ENCODE assay signal across 15 cellular contexts in the genomic region with DNA sequence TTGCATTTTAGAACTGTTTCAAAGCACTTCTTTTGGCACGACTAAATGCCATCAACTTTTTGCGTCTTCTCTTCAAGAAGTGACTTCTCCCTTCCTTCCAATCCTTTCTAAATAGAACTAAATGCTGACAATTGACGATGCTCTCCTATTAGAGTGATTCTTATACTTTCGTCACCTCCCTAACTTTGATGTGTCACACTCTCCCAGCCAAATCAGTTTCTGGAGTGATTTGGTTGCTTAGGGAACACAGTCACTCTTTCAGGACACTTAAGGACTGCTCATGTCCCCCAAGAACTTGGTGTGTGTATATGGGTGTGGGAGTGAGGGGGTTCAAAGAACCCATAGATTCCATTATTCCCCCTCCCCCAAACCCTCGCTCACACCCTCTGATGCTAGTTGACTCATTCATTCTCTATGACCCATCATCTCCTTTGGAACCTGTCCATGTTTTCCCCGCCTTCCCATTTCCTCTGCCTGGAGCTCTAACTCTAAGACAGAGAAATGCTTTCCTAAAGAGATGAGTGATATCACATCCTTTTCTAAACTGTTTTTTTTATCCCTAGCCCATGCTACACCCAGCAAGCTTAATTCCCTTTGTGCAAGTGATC. TPM values are rescaled to one million over a fixed set of nuclear protein-coding genes. Genes with fewer than 3 reads are reported as not detected.
DNase-seq lines count a peak whose midpoint lies in the region; TF ChIP-seq lines count a peak whose summit lies in the region.
"Had no signal": no experiment of that assay in that cellular context is flagged by ENCODE, and none has a peak within 500 bp of the region (broad histone marks: within the 10 kb centered on the region; RNA-seq: fewer than 3 reads in every experiment).

No MANE protein-coding gene starts in this region.

- H3K27me3 Mint-ChIP-seq in CD14-positive monocyte (ENCODE audit: low read depth in 3 of 3) = peaks cover 0 to 2% (median 2%) of the 10 kb centered on the region in 3 donors
- H3K27me3 Mint-ChIP-seq: activated naive CD8-positive, alpha-beta T cell had no signal

- H3K9me3 Mint-ChIP-seq in CD14-positive monocyte = peaks cover 0 to 2% (median 0%) of the 10 kb centered on the region in 7 donors
- H3K9me3 Mint-ChIP-seq: T-helper 2 cell treated with Interferon-gamma antibody and Interleukin-4, amounts not matched to agents 5 μg/mL and 100 μg/mL, for 36 hours had no signal

- WGBS in mammary epithelial cell (ENCODE audit: low coverage, missing lambda C conversion rate) = 17% methylated on average over 6 of the region's 6 CpGs

- peak overlapping the region; percentile 35 for H2AFZ ChIP-seq in mammary epithelial cell (ENCODE audit: low read depth, low read length)

- no TSS peak for BruUV-seq in mammary epithelial cell (replicated peaks; lab: Mats Ljungman, UMichigan)

- peaks cover 4% of the 10 kb centered on the region for H3K9me3 ChIP-seq in mammary epithelial cell (replicated peaks; ENCODE audit: insufficient read depth, low read length)
- no peaks in the 10 kb centered on the region; the same call in 1 of the 2 replicates for H3K9me3 ChIP-seq in SJCRH30 (replicated peaks)
- H3K9me3 ChIP-seq: vagina had no signal

- dilution Hi-C loops in mammary epithelial cell (cut with HindIII; ENCODE audit: low sequenced_read_pairs) = no loop called here

- peaks cover 19% of the 10 kb centered on the region for H3K79me2 ChIP-seq in mammary epithelial cell (ENCODE audit: insufficient read depth, low read length)

- H4K20me1 ChIP-seq in mammary epithelial cell (ENCODE audit: insufficient read depth, low read length) = no peaks in the 10 kb centered on the region

- H3K4me1 Mint-ChIP-seq in CD14-positive monocyte = peaks cover 3% of the 10 kb centered on the region

- H3K27me3 ChIP-seq in mammary epithelial cell (ENCODE audit: insufficient read depth, low read length) (no peaks in the 10 kb centered on the region), SJCRH30 (no peaks in the 10 kb centered on the region)
- H3K27me3 ChIP-seq: vagina had no signal

- no peaks in the 10 kb centered on the region for H3K36me3 ChIP-seq in mammary epithelial cell (ENCODE audit: insufficient read depth, low read length)
- no peaks in the 10 kb centered on the region for H3K36me3 ChIP-seq in SJCRH30
- H3K36me3 ChIP-seq: vagina had no signal

- in situ Hi-C loops in mammary epithelial cell (cut with MboI; ENCODE audit: low sequenced_read_pairs in 2 of 2) = no loop called here

- H3K4me2 ChIP-seq in mammary epithelial cell (ENCODE audit: insufficient read depth, low read depth, low read length) = peak overlapping the region; percentile 54

- no peak overlapping the region for H3K27ac Mint-ChIP-seq in CD14-positive monocyte
- H3K27ac Mint-ChIP-seq: activated naive CD8-positive, alpha-beta T cell; T-helper 2 cell treated with Interferon-gamma antibody and Interleukin-4, amounts not matched to agents 5 μg/mL and 100 μg/mL, for 36 hours had no signal

- H3K4me3 ChIP-seq in mammary epithelial cell (replicated peaks in 1 of 3; ENCODE audit: insufficient read depth in 1 of 3, low read depth in 2 of 3, low read length in 3 of 3) = no peak overlapping the region
- H3K4me3 ChIP-seq in SJCRH30 = no peak overlapping the region
- H3K4me3 ChIP-seq: skin epidermis, vagina had no signal

- no peak for TF ChIP-seq CTCF in mammary epithelial cell (conservative IDR thresholded peaks at IDR 0.05 in 1 of 2, IDR thresholded peaks at IDR 0.05 in 1 of 2; ENCODE audit: extremely low read depth in 1 of 2, insufficient read depth in 1 of 2, low read depth in 1 of 2, low read length in 2 of 2)
- no peak for TF ChIP-seq CTCF in CD14-positive monocyte (IDR thresholded peaks at IDR 0.05)

- DNase-seq in AG08396 (ENCODE audit: low spot score) = peak; percentile 38
- peak; percentile 95 for DNase-seq in HT1080 (ENCODE audit: low read depth)
- peak; percentile 94 for DNase-seq in mammary epithelial cell
- peak; percentile 75 for DNase-seq in kidney tubule cell (ENCODE audit: low spot score)
- no peak for DNase-seq in substantia nigra (lab: John Stamatoyannopoulos, UW)
- no peak for DNase-seq in stimulated activated CD4-positive, alpha-beta T cell treated with anti-CD3 and anti-CD28 coated beads, Interleukin-4, amount 100 ng/mL, for 1 hour
- no peak for DNase-seq in CD14-positive monocyte (ENCODE audit: low spot score)
- no peak for DNase-seq in SJCRH30
- DNase-seq: NCI-H1930 had no signal

- H3K4me1 ChIP-seq in mammary epithelial cell (ENCODE audit: insufficient read depth, low read length) (peaks cover 55% of the 10 kb centered on the region), SJCRH30 (no peaks in the 10 kb centered on the region)
- H3K4me1 ChIP-seq: vagina had no signal

- H3K4me3 Mint-ChIP-seq in CD14-positive monocyte = no peak overlapping the region
- H3K4me3 Mint-ChIP-seq: activated naive CD8-positive, alpha-beta T cell; T-helper 2 cell treated with Interferon-gamma antibody and Interleukin-4, amounts not matched to agents 5 μg/mL and 100 μg/mL, for 36 hours had no signal

- intact Hi-C loops in mammary epithelial cell (cut with micrococcal nuclease) (no loop called here), CD14-positive monocyte (cut with micrococcal nuclease) (no loop called here)

- H3K27ac ChIP-seq in mammary epithelial cell (ENCODE audit: insufficient read depth, low read depth, low read length) (peak overlapping the region; percentile 99), substantia nigra (ENCODE audit: low read depth, low read length, poor library complexity, severe bottlenecking) (no peak overlapping the region), SJCRH30 (no peak overlapping the region)
- H3K27ac ChIP-seq: C4-2B, skin epidermis, vagina had no signal

- no peaks in the 10 kb centered on the region for H3K36me3 Mint-ChIP-seq in CD14-positive monocyte
- H3K36me3 Mint-ChIP-seq: activated naive CD8-positive, alpha-beta T cell had no signal

- peak overlapping the region; percentile 65 for H3K9ac ChIP-seq in mammary epithelial cell (ENCODE audit: insufficient read depth, low read length)

- CTCF ChIA-PET in mammary epithelial cell (lab: Charles Lee; ENCODE audit: low non-redundant PET) = no interaction called here

RNA-seq across cellular contexts. Expression of gene AREG, which starts 26.8 kb away (rescaled TPM):
- total RNA-seq in HT1080 (2014; rRNA removed; shearing (Covaris generic)) = 1.4 and 1.9 TPM in 2 replicates
- 1.3 and 1.5 TPM in 2 replicates for polyA plus RNA-seq in HT1080 (2015; cell fraction: cytosol; rRNA removed)
- 0.36 and 1.3 TPM in 2 replicates for polyA plus RNA-seq in HT1080 (2015; cell fraction: nucleus; rRNA removed)
- total RNA-seq in mammary epithelial cell = 1,000 to 10,000 TPM in 1 of 2 donors, 100 to 1,000 TPM in 1; 540 to 2,145 TPM
- polyA plus RNA-seq in mammary epithelial cell = 1,137 TPM
- polyA minus RNA-seq in mammary epithelial cell = 894 TPM
- polyA plus RNA-seq in CD14-positive monocyte = 1 to 10 TPM; 4.2 to 9.2 TPM
- not detected in 2 replicates for total RNA-seq in SJCRH30 (2014; rRNA removed; shearing (Covaris generic))

RNA-seq across cellular contexts. Expression of gene EREG, which starts 53.2 kb away (rescaled TPM):
- not detected in 2 replicates for total RNA-seq in HT1080 (2014; rRNA removed; shearing (Covaris generic))
- polyA plus RNA-seq in HT1080 (2015; cell fraction: cytosol; rRNA removed) = not detected in 2 replicates
- not detected in 2 replicates for polyA plus RNA-seq in HT1080 (2015; cell fraction: nucleus; rRNA removed)
- 10 to 100 TPM in 1 of 2 donors, 1 to 10 TPM in 1; 9.5 to 44.0 TPM for total RNA-seq in mammary epithelial cell
- polyA plus RNA-seq in mammary epithelial cell (13.2 TPM), CD14-positive monocyte (1 to 10 TPM; 2.7 to 8.2 TPM)
- 22.7 TPM for polyA minus RNA-seq in mammary epithelial cell
- total RNA-seq in SJCRH30 (2014; rRNA removed; shearing (Covaris generic)) = not detected in 2 replicates
- total RNA-seq: activated CD8-positive, alpha-beta memory T cell treated with anti-CD3 and anti-CD28 coated beads for 36 hours had no signal

Comparison
In these comparisons a context has a peak if more than half of its experiments do, and no peak if none do; other contexts are left out.
1. DNase-seq: peak in AG08396 (single experiment), HT1080 (single experiment), mammary epithelial cell (single experiment) and kidney tubule cell (single experiment); none in substantia nigra (0 of 49), stimulated activated CD4-positive, alpha-beta T cell treated with anti-CD3 and anti-CD28 coated beads, Interleukin-4, amount 100 ng/mL, for 1 hour (single experiment), CD14-positive monocyte (single experiment) and SJCRH30 (0 of 2).
2. RNA of gene AREG, which starts 26.8 kb away (total RNA-seq): 540 to 2,145 TPM in mammary epithelial cell; 1.4 to 1.9 TPM in HT1080 and not detected in SJCRH30; every median in the first group is over 100 times any median in the second.
3. RNA of gene EREG, which starts 53.2 kb away (total RNA-seq): 9.5 to 44.0 TPM in mammary epithelial cell; not detected in HT1080 and not detected in SJCRH30; every median in the first group is over 10 times any median in the second.